Comparison of ENCODE assay signal across 8 cellular contexts in the genomic region with DNA sequence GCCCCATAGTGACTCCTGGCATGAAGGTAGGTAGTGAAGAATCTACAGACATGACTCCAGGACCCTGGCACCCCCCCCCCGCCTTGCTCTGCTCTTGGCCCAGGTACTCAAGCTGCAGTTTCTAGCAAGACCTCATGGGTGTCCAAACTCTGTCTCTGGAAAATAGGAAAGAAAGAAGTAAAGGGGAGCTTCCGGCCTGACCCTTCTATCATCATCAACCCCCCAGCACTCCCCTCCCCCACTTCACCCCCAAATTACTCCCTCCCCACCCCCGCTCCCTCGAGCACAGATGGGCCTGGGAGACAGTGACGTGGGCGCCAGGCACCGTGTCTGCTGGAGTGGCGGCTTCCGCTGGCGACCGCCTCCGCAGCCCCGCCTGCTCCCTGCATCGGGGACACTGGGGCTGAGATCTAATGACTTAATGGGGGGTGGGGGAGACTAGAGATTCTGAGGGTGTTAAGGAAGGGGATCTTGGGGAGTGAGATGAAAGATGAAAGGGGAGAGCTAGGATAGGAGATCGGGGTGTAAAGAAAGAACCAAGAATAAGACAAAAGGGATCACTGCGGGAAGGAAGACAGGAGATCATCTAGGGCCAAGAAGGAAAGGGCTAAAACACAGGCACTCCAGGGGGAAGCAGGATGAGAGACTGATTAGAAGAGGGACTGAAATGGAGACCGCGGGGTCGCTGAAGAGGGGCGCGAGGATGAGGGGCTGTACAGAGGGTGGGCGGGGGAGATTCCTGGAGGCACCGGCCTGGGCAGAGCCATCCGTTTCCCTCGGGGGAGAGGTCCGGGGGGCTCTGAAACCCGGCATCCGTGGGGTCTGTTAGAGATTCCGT. TPM values are rescaled to one million over a fixed set of nuclear protein-coding genes. Genes with fewer than 3 reads are reported as not detected.
DNase-seq lines count a peak whose midpoint lies in the region; ATAC-seq and TF ChIP-seq lines count a peak whose summit lies in the region.

No MANE protein-coding gene starts in this region.

- no peak overlapping the region for H4K5ac ChIP-seq in mesendoderm (ENCODE audit: low read length)

- H3K27ac ChIP-seq in coronary artery (peak overlapping the region; percentile 79 to 85), mesendoderm (ENCODE audit: low read depth, low read length) (peak overlapping the region; percentile 77)

- H2AK5ac ChIP-seq in mesendoderm (ENCODE audit: low read length) = no peak overlapping the region

- H2BK5ac ChIP-seq in mesendoderm (ENCODE audit: low read length) = peak overlapping the region; percentile 86

- no peak for TF ChIP-seq CTCF in coronary artery (IDR thresholded peaks at IDR 0.05)

- no peak overlapping the region for H3K23ac ChIP-seq in mesendoderm (ENCODE audit: low read length)

- H3K79me2 ChIP-seq in mesendoderm (ENCODE audit: control insufficient read depth, insufficient read depth, low read length) = no peaks in the 10 kb centered on the region

- H2BK120ac ChIP-seq in mesendoderm (ENCODE audit: low read depth, low read length) = peak overlapping the region; percentile 48

- H3K27me3 ChIP-seq in mesendoderm (ENCODE audit: insufficient read depth, low read length, poor library complexity) = no peaks in the 10 kb centered on the region

- H3K18ac ChIP-seq in mesendoderm (ENCODE audit: low read length) = peak overlapping the region; percentile 75

- H2BK15ac ChIP-seq in mesendoderm (replicated peaks; ENCODE audit: low read depth) = peak overlapping the region; percentile 10

- H3K9ac ChIP-seq in mesendoderm (ENCODE audit: low read length) = peak overlapping the region; percentile 86

- peak overlapping the region; percentile 94 for H3K56ac ChIP-seq in mesendoderm (ENCODE audit: low read length)

- H4K8ac ChIP-seq in mesendoderm (ENCODE audit: low read depth, low read length) = no peak overlapping the region

- ATAC-seq in stimulated activated naive CD8-positive, alpha-beta T cell treated with anti-CD3 and anti-CD28 coated beads, Interleukin-15, Interleukin-2, amounts not matched to agents 100 U/mL and 50 U/mL, for 24 hours = no peak
- no peak for ATAC-seq in HG03460 (IDR thresholded peaks at IDR 0.05; ENCODE audit: unreplicated experiment)

- H3K79me1 ChIP-seq in mesendoderm (ENCODE audit: low read length) = no peaks in the 10 kb centered on the region

- H3K4me1 ChIP-seq in mesendoderm (ENCODE audit: control insufficient read depth, low read depth, low read length) = peaks cover 15% of the 10 kb centered on the region

- H3K4me2 ChIP-seq in mesendoderm (ENCODE audit: low read length) = peak overlapping the region; percentile 86

- DNase-seq in NCI-H1436 (lab: John Stamatoyannopoulos, UW) = peak; percentile 52
- no peak for DNase-seq in NCI-H1436 treated with DMSO at 0.1 percent for 48 hours (lab: John Stamatoyannopoulos, UW)
- DNase-seq in T-helper 2 cell = peak in 3 of 5 experiments; percentile 30 to 66 (median 56)
- peak; percentile 76 for DNase-seq in coronary artery (ENCODE audit: low spot score)
- DNase-seq in mesendoderm = peak; percentile 53
- peak; percentile 59 for DNase-seq in stimulated activated naive CD8-positive, alpha-beta T cell treated with anti-CD3 and anti-CD28 coated beads, Interleukin-15, Interleukin-2, amounts not matched to agents 100 U/mL and 50 U/mL, for 24 hours
- DNase-seq in RPMI8226 = no peak

- no CpG with 5 or more reads among the region's 29 CpGs for WGBS in mesendoderm (ENCODE audit: extremely low coverage, insufficient coverage, low lambda C conversion rate)

- peak overlapping the region; percentile 58 for H3K4ac ChIP-seq in mesendoderm (ENCODE audit: low read depth, low read length)

- H3K4me3 ChIP-seq in coronary artery = peak overlapping the region; percentile 97
- peak overlapping the region; percentile 63 for H3K4me3 ChIP-seq in mesendoderm (ENCODE audit: low read length)

- no peaks in the 10 kb centered on the region for H3K36me3 ChIP-seq in mesendoderm (ENCODE audit: control insufficient read depth, insufficient read depth, low read length)

RNA-seq across cellular contexts. Expression of a gene that starts 1.1 kb away (rescaled TPM):
- polyA plus RNA-seq in mesendoderm (2013, experiment 1 of 2) = 24.8 TPM
- polyA plus RNA-seq in mesendoderm (2013, experiment 2 of 2) = 25.9 TPM

RNA-seq across cellular contexts. Expression of a gene that starts 30.4 kb away (rescaled TPM):
- polyA plus RNA-seq in mesendoderm (2013, experiment 1 of 2) = 0.11 TPM
- polyA plus RNA-seq in mesendoderm (2013, experiment 2 of 2) = 0.11 TPM

Comparison
In these comparisons a context has a peak if more than half of its experiments do, and no peak if none do; other contexts are left out.
1. DNase-seq: peak in NCI-H1436 (single experiment), T-helper 2 cell (3 of 5), coronary artery (single experiment), mesendoderm (single experiment) and stimulated activated naive CD8-positive, alpha-beta T cell treated with anti-CD3 and anti-CD28 coated beads, Interleukin-15, Interleukin-2, amounts not matched to agents 100 U/mL and 50 U/mL, for 24 hours (single experiment); none in NCI-H1436 treated with DMSO at 0.1 percent for 48 hours (single experiment) and RPMI8226 (single experiment).